ENCODE assay signal across 16 cellular contexts in the genomic region with DNA sequence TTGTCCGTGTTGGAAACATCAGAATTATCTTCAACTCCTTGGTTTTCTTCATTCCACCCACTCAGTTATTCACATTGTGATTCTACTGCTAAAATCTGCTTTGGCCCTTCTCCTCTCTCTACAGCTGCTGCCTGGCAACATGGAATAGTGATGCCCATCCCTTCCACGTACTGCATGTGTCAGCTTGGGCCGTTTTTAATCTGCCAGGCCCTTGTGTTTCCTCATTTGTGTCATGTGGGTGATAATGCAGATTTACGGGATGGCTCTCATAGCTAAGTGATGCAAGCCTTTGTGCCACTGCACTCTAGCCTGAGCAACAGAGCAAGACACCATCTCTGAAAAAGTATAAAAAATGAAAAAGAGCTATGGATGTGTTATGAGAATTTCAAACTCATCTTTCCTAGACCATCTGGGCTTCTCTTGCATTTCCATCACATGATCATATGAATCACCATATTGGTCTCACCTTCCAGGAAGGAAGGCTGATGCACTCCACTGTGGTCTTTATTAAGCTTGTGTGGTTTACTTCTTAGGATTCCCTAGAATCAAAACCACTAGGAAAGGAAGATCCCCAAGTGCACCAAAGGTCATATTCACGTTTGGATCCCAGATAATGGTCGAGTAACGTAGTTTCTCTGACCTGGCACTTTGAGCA.
"Had no signal": no experiment of that assay in that cellular context is flagged by ENCODE, and none has a peak within 500 bp of the region (broad histone marks: within the 10 kb centered on the region; RNA-seq: fewer than 3 reads in every experiment).

No MANE protein-coding gene starts in this region.

- H3K9ac ChIP-seq: parathyroid adenoma had no signal

- H3K4me1 Mint-ChIP-seq: activated naive CD4-positive, alpha-beta T cell treated with anti-CD3 and anti-CD28 coated beads, Interleukin-2, amount 50 U/mL, for 24 hours; natural killer cell; stimulated activated memory B cell treated with anti-CD40 and anti-IgM and Interleukin-4, amounts not matched to agents 10 μg/mL and 1 μg/mL and 100 μg/mL, for 72 hours had no signal

- H3K4me3 Mint-ChIP-seq: activated CD8-positive, alpha-beta T cell treated with anti-CD3 and anti-CD28 coated beads, Interleukin-2, amount 10 ng/mL, durations not matched to agents 7 days and 5 days; activated naive CD4-positive, alpha-beta T cell treated with anti-CD3 and anti-CD28 coated beads, Interleukin-2, amount 50 U/mL, for 24 hours; activated T-cell treated with anti-CD3 and anti-CD28 coated beads, Interleukin-2, amount 50 U/mL, for 4 hours; natural killer cell; stimulated activated memory B cell treated with anti-CD40 and anti-IgM and Interleukin-4, amounts not matched to agents 10 μg/mL and 1 μg/mL and 100 μg/mL, for 72 hours had no signal

- DNase-seq: activated CD4-positive, alpha-beta T cell treated with anti-CD3 and anti-CD28 coated beads for 48 hours; activated CD4-positive, CD25-positive, alpha-beta regulatory T cell; activated CD8-positive, alpha-beta T cell treated with anti-CD3 and anti-CD28 coated beads, Interleukin-2, amount 10 ng/mL, durations not matched to agents 7 days and 5 days; activated effector memory CD4-positive, alpha-beta T cell treated with anti-CD3 and anti-CD28 coated beads, Interleukin-2, amount 50 U/mL, for 16 hours; activated T-cell treated with anti-CD3 and anti-CD28 coated beads, Interleukin-2, amount 50 U/mL, for 4 hours; effector CD4-positive, alpha-beta T cell; kidney; left lung; mucosa of descending colon; natural killer cell; stimulated activated CD4-positive, alpha-beta T cell treated with anti-CD3 and anti-CD28 coated beads, Interleukin-4, amount 100 ng/mL, for 4 hours; upper lobe of right lung had no signal

- H3K4me1 ChIP-seq: left lung, parathyroid adenoma, upper lobe of right lung had no signal

- H3K79me2 ChIP-seq: parathyroid adenoma had no signal

- ATAC-seq: activated CD8-positive, alpha-beta T cell treated with anti-CD3 and anti-CD28 coated beads, Interleukin-2, amount 10 ng/mL, durations not matched to agents 7 days and 5 days; activated T-cell treated with anti-CD3 and anti-CD28 coated beads, Interleukin-2, amount 50 U/mL, for 4 hours; left lung; mucosa of descending colon; natural killer cell; sciatic nerve; stimulated activated memory B cell treated with anti-CD40 and anti-IgM and Interleukin-4, amounts not matched to agents 10 μg/mL and 1 μg/mL and 100 μg/mL, for 72 hours; upper lobe of right lung had no signal

- H3K9me3 ChIP-seq: left lung, mucosa of descending colon, upper lobe of right lung had no signal

- H2AFZ ChIP-seq: parathyroid adenoma had no signal

- H3K27ac ChIP-seq: left lung, parathyroid adenoma, upper lobe of right lung had no signal

- H3K36me3 ChIP-seq: left lung, upper lobe of right lung had no signal

- H3K27me3 ChIP-seq: left lung, upper lobe of right lung had no signal

- H3K36me3 Mint-ChIP-seq: activated naive CD4-positive, alpha-beta T cell treated with anti-CD3 and anti-CD28 coated beads, Interleukin-2, amount 50 U/mL, for 24 hours; natural killer cell had no signal

- H3K27ac Mint-ChIP-seq: activated CD8-positive, alpha-beta T cell treated with anti-CD3 and anti-CD28 coated beads, Interleukin-2, amount 10 ng/mL, durations not matched to agents 7 days and 5 days; activated naive CD4-positive, alpha-beta T cell treated with anti-CD3 and anti-CD28 coated beads, Interleukin-2, amount 50 U/mL, for 24 hours; natural killer cell; stimulated activated memory B cell treated with anti-CD40 and anti-IgM and Interleukin-4, amounts not matched to agents 10 μg/mL and 1 μg/mL and 100 μg/mL, for 72 hours had no signal

- H3K4me3 ChIP-seq: left lung, mucosa of descending colon, upper lobe of right lung had no signal

- H3K9me3 Mint-ChIP-seq: activated naive CD4-positive, alpha-beta T cell treated with anti-CD3 and anti-CD28 coated beads, Interleukin-2, amount 50 U/mL, for 24 hours; natural killer cell had no signal
